ENCODE assay signal across 10 cellular contexts in genomic region chr19:47005873-47006272, GRCh38. TPM values are rescaled to one million over a fixed set of nuclear protein-coding genes. Genes with fewer than 3 reads are reported as not detected.
DNase-seq lines count a peak whose midpoint lies in the region; ATAC-seq and TF ChIP-seq lines count a peak whose summit lies in the region.
"Had no signal": no experiment of that assay in that cellular context is flagged by ENCODE, and none has a peak within 500 bp of the region (broad histone marks: within the 10 kb centered on the region; RNA-seq: fewer than 3 reads in every experiment).

No MANE protein-coding gene starts in this region.

- H3K4me1 ChIP-seq in DND-41 (ENCODE audit: insufficient read depth, low read length) (no peaks in the 10 kb centered on the region), liver (ENCODE audit: control insufficient read depth in 4 of 4, insufficient read depth in 4 of 4, low read length in 3 of 4) (peaks cover 0 to 16% (median 8%) of the 10 kb centered on the region in 4 donors), thyroid gland (peaks cover 6 to 8% of the 10 kb centered on the region in 2 donors)

- H3K4me2 ChIP-seq in DND-41 (ENCODE audit: insufficient read depth, low read length): no peak overlapping the region

- H3K27ac ChIP-seq in DND-41 (ENCODE audit: low read length): no peak overlapping the region
- H3K27ac ChIP-seq in liver (ENCODE audit: low read depth in 1 of 2, low read length in 2 of 2): no peak overlapping the region
- H3K27ac ChIP-seq in thyroid gland: no peak overlapping the region

- H3K4me3 ChIP-seq in DND-41 (ENCODE audit: low read depth in 1 of 2, low read length in 2 of 2) (no peak overlapping the region), liver (ENCODE audit: low read depth in 1 of 3, low read length in 3 of 3) (no peak overlapping the region), thyroid gland (replicated peaks in 1 of 3) (no peak overlapping the region)

- 32% methylated on average over 4 of the region's 4 CpGs for WGBS in liver
- WGBS in thyroid gland, 2 donors: 81 to 87% methylated on average over 4 of the region's 4 CpGs

- no peak for TF ChIP-seq CTCF in DND-41 (IDR thresholded peaks at IDR 0.05; ENCODE audit: borderline replicate concordance, extremely low read depth, low read length, poor library complexity, severe bottlenecking)
- no peak for TF ChIP-seq CTCF in liver (IDR thresholded peaks at IDR 0.05; ENCODE audit: low read depth, low read length, missing input control)
- no peak for TF ChIP-seq CTCF in thyroid gland (IDR thresholded peaks at IDR 0.05)

- H3K79me2 ChIP-seq in DND-41 (ENCODE audit: insufficient read depth, low read length): no peaks in the 10 kb centered on the region

- TF ChIP-seq RAD21 in Ishikawa (IDR thresholded peaks at IDR 0.05; ENCODE audit: low read depth) (no peak), liver (IDR thresholded peaks at IDR 0.05) (peak in 1 of 2 donors; percentile 9)

- H3K9me3 ChIP-seq in DND-41 (ENCODE audit: insufficient read depth, low read length, severe bottlenecking): no peaks in the 10 kb centered on the region
- H3K9me3 ChIP-seq in liver (ENCODE audit: control insufficient read depth in 4 of 4, low read length in 3 of 4): peaks cover 0 to 3% (median 0%) of the 10 kb centered on the region in 4 donors
- H3K9me3 ChIP-seq in thyroid gland: no peaks in the 10 kb centered on the region

- TF ChIP-seq POLR2A in thyroid gland (IDR thresholded peaks at IDR 0.05): no peak

- H3K36me3 ChIP-seq in DND-41 (ENCODE audit: insufficient read depth, low read length): peaks cover 14% of the 10 kb centered on the region
- peaks cover 0 to 9% (median 2%) of the 10 kb centered on the region in 4 donors for H3K36me3 ChIP-seq in liver (ENCODE audit: control insufficient read depth in 4 of 4, insufficient read depth in 3 of 4, low read depth in 1 of 4, low read length in 3 of 4)
- peaks cover 2 to 4% of the 10 kb centered on the region in 2 donors for H3K36me3 ChIP-seq in thyroid gland

- intact Hi-C loops in thyroid gland (cut with DNase I): no loop called here

- H3K27me3 ChIP-seq in DND-41 (ENCODE audit: insufficient read depth, low read length, poor library complexity) (no peaks in the 10 kb centered on the region), liver (ENCODE audit: control insufficient read depth in 4 of 4, insufficient read depth in 4 of 4, low read length in 3 of 4) (no peaks in the 10 kb centered on the region), thyroid gland (no peaks in the 10 kb centered on the region)

- H2AFZ ChIP-seq in DND-41 (ENCODE audit: low read depth, low read length): no peak overlapping the region

- H4K20me1 ChIP-seq in DND-41 (ENCODE audit: insufficient read depth, low read length): peaks cover 5% of the 10 kb centered on the region

- DNase-seq in DND-41 (peak; percentile 40), SW480 (ENCODE audit: low spot score) (peak; percentile 56), NCI-H1105 treated with DMSO at 0.1 percent for 48 hours (lab: John Stamatoyannopoulos, UW) (no peak), thyroid gland (no peak)
- DNase-seq: activated CD4-positive, CD25-positive, alpha-beta regulatory T cell; activated naive CD4-positive, alpha-beta T cell treated with Interleukin-2 at 50 U/mL for 16 hours had no signal

- H3K9ac ChIP-seq in DND-41 (ENCODE audit: low read depth, low read length) (no peak overlapping the region), liver (ENCODE audit: low read depth in 1 of 2, low read length in 2 of 2) (no peak overlapping the region)

- no peak for TF ChIP-seq EP300 in Ishikawa (IDR thresholded peaks at IDR 0.05; ENCODE audit: borderline replicate concordance)

- ATAC-seq in DND-41 (ENCODE audit: insufficient read depth, low read depth) (peak; percentile 61), GM21619 (IDR thresholded peaks at IDR 0.05; ENCODE audit: unreplicated experiment) (no peak)

TF ChIP-seq in Ishikawa, 13 proteins besides CTCF, POLR2A, EP300 and RAD21:
- TF ChIP-seq TCF12 (IDR thresholded peaks at IDR 0.05; ENCODE audit: low read depth) (no peak), TAF1 (IDR thresholded peaks at IDR 0.05; ENCODE audit: low read depth) (no peak), YY1 (IDR thresholded peaks at IDR 0.05; ENCODE audit: low read depth) (peak; percentile 54), EGR1 (IDR thresholded peaks at IDR 0.05) (no peak)
- TF ChIP-seq, protein P1, sequence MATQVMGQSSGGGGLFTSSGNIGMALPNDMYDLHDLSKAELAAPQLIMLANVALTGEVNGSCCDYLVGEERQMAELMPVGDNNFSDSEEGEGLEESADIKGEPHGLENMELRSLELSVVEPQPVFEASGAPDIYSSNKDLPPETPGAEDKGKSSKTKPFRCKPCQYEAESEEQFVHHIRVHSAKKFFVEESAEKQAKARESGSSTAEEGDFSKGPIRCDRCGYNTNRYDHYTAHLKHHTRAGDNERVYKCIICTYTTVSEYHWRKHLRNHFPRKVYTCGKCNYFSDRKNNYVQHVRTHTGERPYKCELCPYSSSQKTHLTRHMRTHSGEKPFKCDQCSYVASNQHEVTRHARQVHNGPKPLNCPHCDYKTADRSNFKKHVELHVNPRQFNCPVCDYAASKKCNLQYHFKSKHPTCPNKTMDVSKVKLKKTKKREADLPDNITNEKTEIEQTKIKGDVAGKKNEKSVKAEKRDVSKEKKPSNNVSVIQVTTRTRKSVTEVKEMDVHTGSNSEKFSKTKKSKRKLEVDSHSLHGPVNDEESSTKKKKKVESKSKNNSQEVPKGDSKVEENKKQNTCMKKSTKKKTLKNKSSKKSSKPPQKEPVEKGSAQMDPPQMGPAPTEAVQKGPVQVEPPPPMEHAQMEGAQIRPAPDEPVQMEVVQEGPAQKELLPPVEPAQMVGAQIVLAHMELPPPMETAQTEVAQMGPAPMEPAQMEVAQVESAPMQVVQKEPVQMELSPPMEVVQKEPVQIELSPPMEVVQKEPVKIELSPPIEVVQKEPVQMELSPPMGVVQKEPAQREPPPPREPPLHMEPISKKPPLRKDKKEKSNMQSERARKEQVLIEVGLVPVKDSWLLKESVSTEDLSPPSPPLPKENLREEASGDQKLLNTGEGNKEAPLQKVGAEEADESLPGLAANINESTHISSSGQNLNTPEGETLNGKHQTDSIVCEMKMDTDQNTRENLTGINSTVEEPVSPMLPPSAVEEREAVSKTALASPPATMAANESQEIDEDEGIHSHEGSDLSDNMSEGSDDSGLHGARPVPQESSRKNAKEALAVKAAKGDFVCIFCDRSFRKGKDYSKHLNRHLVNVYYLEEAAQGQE (IDR thresholded peaks at IDR 0.05; ENCODE audit: low read depth): no peak

TF ChIP-seq in liver, 16 proteins besides CTCF, POLR2A, EP300 and RAD21:
- TF ChIP-seq ZBTB33 (IDR thresholded peaks at IDR 0.05) (no peak), FOXA1 (IDR thresholded peaks at IDR 0.05) (no peak), MAX (IDR thresholded peaks at IDR 0.05) (no peak), RXRA (IDR thresholded peaks at IDR 0.05) (no peak), YY1 (IDR thresholded peaks at IDR 0.05) (peak; percentile 34), HNF4A (conservative IDR thresholded peaks at IDR 0.05) (no peak), ATF3 (IDR thresholded peaks at IDR 0.05) (no peak), SP1 (IDR thresholded peaks at IDR 0.05) (no peak)
TF ChIP-seq in liver: peak in this region for 1.

RNA-seq across cellular contexts. Expression of gene NPAS1, which starts 13.8 kb away (rescaled TPM):
- total RNA-seq in liver: not detected
- polyA plus RNA-seq in liver: under 1 TPM in 1 of 2 donors, not detected in 1; 0.22 TPM
- total RNA-seq in thyroid gland: under 1 TPM in 2 of 4 donors, not detected in 2; 0.56 to 0.71 TPM
- total RNA-seq: dermis microvascular lymphatic vessel endothelial cell had no signal

RNA-seq across cellular contexts. Expression of gene TMEM160, which starts 42.6 kb away (rescaled TPM):
- total RNA-seq in liver (10 to 100 TPM; 11.5 to 12.4 TPM), thyroid gland (100 to 1,000 TPM in 1 of 4 donors, 10 to 100 TPM in 3; 45.1 to 100 (median 67.2) TPM)
- polyA plus RNA-seq in liver: 10 to 100 TPM; 32.1 to 49.2 TPM

Comparison
In these comparisons a context has a peak if more than half of its experiments do, and no peak if none do; other contexts are left out.
1. DNase-seq: peak in DND-41 (single experiment) and SW480 (single experiment); none in NCI-H1105 treated with DMSO at 0.1 percent for 48 hours (single experiment) and thyroid gland (0 of 2).